ENCODE assay signal across 9 cellular contexts in the genomic region with DNA sequence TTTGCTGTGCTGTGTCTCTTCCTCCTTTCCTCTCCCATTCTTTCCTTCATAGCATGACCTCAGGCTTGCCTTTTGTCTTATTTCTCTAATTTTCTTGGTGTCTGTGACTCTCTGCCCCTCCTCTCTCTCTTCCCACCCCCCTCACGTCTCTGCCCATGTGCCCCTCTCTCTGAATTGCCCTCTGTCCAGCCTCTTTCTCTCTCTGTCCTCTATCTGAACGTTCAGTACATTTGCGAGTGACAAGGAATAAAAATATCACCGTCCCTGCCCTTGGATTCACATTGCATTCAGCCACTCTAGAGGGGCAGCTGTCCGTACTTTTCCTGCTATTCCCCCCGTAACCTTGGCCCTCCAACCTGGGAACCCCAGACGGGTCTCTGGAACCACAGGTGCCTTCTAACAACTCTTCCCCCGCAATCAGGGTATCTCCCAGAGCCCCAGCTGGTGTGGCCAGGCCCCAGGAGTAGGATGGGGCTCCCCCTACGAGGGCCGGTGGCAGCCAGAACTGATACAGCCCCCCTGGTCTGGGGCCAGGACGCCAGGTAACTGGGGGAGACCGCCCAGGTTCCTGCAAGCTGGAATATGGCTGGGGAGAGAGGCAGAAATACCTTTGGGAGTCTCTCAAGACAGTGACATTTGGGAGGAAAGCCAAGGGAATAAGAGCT. TPM values are rescaled to one million over a fixed set of nuclear protein-coding genes. Genes with fewer than 3 reads are reported as not detected.
DNase-seq lines count a peak whose midpoint lies in the region; ATAC-seq and TF ChIP-seq lines count a peak whose summit lies in the region.
"Had no signal": no experiment of that assay in that cellular context is flagged by ENCODE, and none has a peak within 500 bp of the region (broad histone marks: within the 10 kb centered on the region; RNA-seq: fewer than 3 reads in every experiment).

No MANE protein-coding gene starts in this region.

- peak overlapping the region in 1 of 3 experiments; percentile 35; a peak in 2 of 7 replicates for H3K27ac Mint-ChIP-seq in H9
- peak overlapping the region; percentile 77 for H3K27ac Mint-ChIP-seq in activated T-helper 17 cell treated with anti-CD3 and anti-CD28 coated beads, Interleukin-2, amount 50 U/mL, for 72 hours

- H3K79me2 ChIP-seq in H9 (ENCODE audit: insufficient read depth, low read length) (peaks cover 4% of the 10 kb centered on the region; the same call in 1 of the 2 replicates), hepatocyte (peaks cover 28% of the 10 kb centered on the region)

- no peaks in the 10 kb centered on the region; the same call in 1 of the 2 replicates for H3K27me3 ChIP-seq in H9 (ENCODE audit: insufficient read depth, low read length)
- H3K27me3 ChIP-seq in hepatocyte: no peaks in the 10 kb centered on the region

- H3K4me3 ChIP-seq in hepatocyte: peak overlapping the region; percentile 34
- H3K4me3 ChIP-seq in skin epidermis: peak overlapping the region in 4 of 7 experiments; percentile 71 to 95 (median 88)

- H2AFZ ChIP-seq in H9 (ENCODE audit: low read length) (no peak overlapping the region), hepatocyte (no peak overlapping the region)

- no peaks in the 10 kb centered on the region for H3K36me3 ChIP-seq in hepatocyte (replicated peaks; ENCODE audit: insufficient read depth, low read depth)

- H3K14ac ChIP-seq in H9 (ENCODE audit: insufficient read depth, low read length): no peak overlapping the region

- peak overlapping the region; percentile 88 to 92 for H3K4me3 Mint-ChIP-seq in H9
- H3K4me3 Mint-ChIP-seq in activated T-helper 17 cell treated with anti-CD3 and anti-CD28 coated beads, Interleukin-2, amount 50 U/mL, for 72 hours: peak overlapping the region; percentile 70

- H3K79me1 ChIP-seq in H9 (ENCODE audit: insufficient read depth, low read depth, low read length, poor library complexity, severe bottlenecking): peaks cover 8% of the 10 kb centered on the region

- peaks cover 12 to 20% of the 10 kb centered on the region in 2 experiments for H3K4me1 Mint-ChIP-seq in H9
- peaks cover 16% of the 10 kb centered on the region for H3K4me1 Mint-ChIP-seq in activated T-helper 17 cell treated with anti-CD3 and anti-CD28 coated beads, Interleukin-2, amount 50 U/mL, for 72 hours

- H3K27ac ChIP-seq in H9 (ENCODE audit: insufficient read length, low read depth, low read length) (no peak overlapping the region), hepatocyte (peak overlapping the region; percentile 87), skin epidermis (peak overlapping the region in 12 of 21 experiments; percentile 29 to 94 (median 90))

- no peak overlapping the region for H2BK15ac ChIP-seq in H9 (ENCODE audit: low read depth, low read length)

- no peak overlapping the region for H2BK5ac ChIP-seq in H9 (ENCODE audit: insufficient read length, low read length)

- no peak overlapping the region for H2BK12ac ChIP-seq in H9 (ENCODE audit: insufficient read length, low read depth, low read length)

- H3K4me2 ChIP-seq in H9 (ENCODE audit: insufficient read depth, insufficient read length, low read length) (peak overlapping the region; percentile 95), hepatocyte (peak overlapping the region; percentile 94)

- no peak overlapping the region for H4K91ac ChIP-seq in H9 (ENCODE audit: insufficient read length, low read depth, low read length)

- H3K23ac ChIP-seq in H9 (ENCODE audit: insufficient read length, low read depth, low read length): no peak overlapping the region

- H3K4ac ChIP-seq in H9 (ENCODE audit: low read depth, low read length): no peak overlapping the region

- H3K9me3 ChIP-seq in H9 (ENCODE audit: control insufficient read depth, low read depth, low read length) (no peaks in the 10 kb centered on the region), hepatocyte (ENCODE audit: low read depth) (no peaks in the 10 kb centered on the region)

- H3T11ph ChIP-seq in H9 (ENCODE audit: low read length): no peak overlapping the region

- H4K8ac ChIP-seq in H9 (replicated peaks; ENCODE audit: insufficient read length, low read depth, low read length): no peak overlapping the region

- DNase-seq in H9: no peak
- DNase-seq in hepatocyte (ENCODE audit: low spot score): no peak
- DNase-seq in anterior cingulate cortex (lab: John Stamatoyannopoulos, UW): no peak
- no peak for DNase-seq in NCI-H524 treated with DMSO at 0.1 percent for 48 hours (lab: John Stamatoyannopoulos, UW)
- DNase-seq in activated CD8-positive, alpha-beta memory T cell treated with anti-CD3 and anti-CD28 coated beads, Interleukin-2, amount 50 U/mL, for 4 hours: no peak
- DNase-seq: NCI-H526 treated with DMSO at 0.1 percent for 48 hours had no signal

- no CpG with 5 or more reads among the region's 12 CpGs for WGBS in H9 (ENCODE audit: extremely low coverage, insufficient read length, low lambda C conversion rate)
- WGBS in hepatocyte (ENCODE audit: low lambda C conversion rate, missing lambda C conversion rate): 69% methylated on average over 12 of the region's 12 CpGs

- H3K36me3 Mint-ChIP-seq in H9 (ENCODE audit: insufficient read depth in 1 of 3, low read depth in 3 of 3): peaks cover 29 to 42% (median 41%) of the 10 kb centered on the region in 3 experiments
- peaks cover 50% of the 10 kb centered on the region for H3K36me3 Mint-ChIP-seq in activated T-helper 17 cell treated with anti-CD3 and anti-CD28 coated beads, Interleukin-2, amount 50 U/mL, for 72 hours (ENCODE audit: low read depth)

- ATAC-seq in activated T-helper 17 cell treated with anti-CD3 and anti-CD28 coated beads, Interleukin-2, amount 50 U/mL, for 72 hours (replicated peaks): no peak
- no peak for ATAC-seq in GM18511 (IDR thresholded peaks at IDR 0.05; ENCODE audit: unreplicated experiment)

- H4K20me1 ChIP-seq in H9 (ENCODE audit: control insufficient read depth, insufficient read depth, insufficient read length) (no peaks in the 10 kb centered on the region), hepatocyte (ENCODE audit: insufficient read depth, poor library complexity, severe bottlenecking) (peaks cover 12% of the 10 kb centered on the region)

- no peak for TF ChIP-seq CTCF in H9 (conservative IDR thresholded peaks at IDR 0.05)
- no peak for TF ChIP-seq CTCF in hepatocyte (IDR thresholded peaks at IDR 0.05; ENCODE audit: poor library complexity)

- no peak overlapping the region for H2BK20ac ChIP-seq in H9 (ENCODE audit: low read depth, low read length, poor library complexity, severe bottlenecking)

- H3K4me1 ChIP-seq in H9 (ENCODE audit: insufficient read depth, low read length) (peaks cover 2% of the 10 kb centered on the region), hepatocyte (ENCODE audit: insufficient read depth) (peaks cover 18% of the 10 kb centered on the region)

- H3K56ac ChIP-seq in H9 (ENCODE audit: insufficient read length, low read depth, low read length): no peak overlapping the region

- no peak overlapping the region for H3K18ac ChIP-seq in H9 (ENCODE audit: insufficient read length, low read depth, low read length)

- peaks cover 14% of the 10 kb centered on the region for H3K23me2 ChIP-seq in H9 (ENCODE audit: insufficient read length, low read depth, low read length, poor library complexity, severe bottlenecking)

- no peaks in the 10 kb centered on the region for H3K9me2 ChIP-seq in hepatocyte (replicated peaks; ENCODE audit: insufficient read depth)

- H2AK5ac ChIP-seq in H9 (ENCODE audit: insufficient read length, low read length): no peak overlapping the region

- no peaks in the 10 kb centered on the region for H3K9me3 Mint-ChIP-seq in H9
- no peaks in the 10 kb centered on the region for H3K9me3 Mint-ChIP-seq in activated T-helper 17 cell treated with anti-CD3 and anti-CD28 coated beads, Interleukin-2, amount 50 U/mL, for 72 hours

- H4K5ac ChIP-seq in H9 (ENCODE audit: insufficient read length, low read depth, low read length): no peak overlapping the region

- H3K9ac ChIP-seq in H9 (ENCODE audit: extremely low read depth, insufficient read length, low read length): peak overlapping the region; percentile 27

- peaks cover 21% of the 10 kb centered on the region for H3K27me3 Mint-ChIP-seq in H9 (ENCODE audit: low read depth)
- no peaks in the 10 kb centered on the region for H3K27me3 Mint-ChIP-seq in activated T-helper 17 cell treated with anti-CD3 and anti-CD28 coated beads, Interleukin-2, amount 50 U/mL, for 72 hours

- H2BK120ac ChIP-seq in H9 (ENCODE audit: low read depth, low read length, poor library complexity, severe bottlenecking): no peak overlapping the region

RNA-seq across cellular contexts. Expression of gene KIF1C, which starts 1.8 kb away (rescaled TPM):
- total RNA-seq in H9 (2021) (85.6 and 87.3 TPM in 2 replicates), hepatocyte (51.3 and 59.4 TPM in 2 replicates)
- 10 to 100 TPM; 47.4 to 54.4 TPM for total RNA-seq in activated T-helper 17 cell treated with anti-CD3 and anti-CD28 coated beads, Interleukin-2, amount 50 U/mL, for 72 hours
- 65.2 and 75.9 TPM in 2 replicates for polyA plus RNA-seq in hepatocyte

RNA-seq across cellular contexts. Expression of gene INCA1, which starts 2.2 kb away (rescaled TPM):
- total RNA-seq in H9 (2021) (1.3 and 1.5 TPM in 2 replicates), hepatocyte (1.6 and 2.7 TPM in 2 replicates)
- total RNA-seq in activated T-helper 17 cell treated with anti-CD3 and anti-CD28 coated beads, Interleukin-2, amount 50 U/mL, for 72 hours: under 1 TPM; 0.61 to 0.69 TPM
- 4.1 and 5.5 TPM in 2 replicates for polyA plus RNA-seq in hepatocyte

RNA-seq across cellular contexts. Expression of gene CAMTA2, which starts 12.1 kb away (rescaled TPM):
- total RNA-seq in H9 (2021): 13.7 and 15.6 TPM in 2 replicates
- total RNA-seq in activated T-helper 17 cell treated with anti-CD3 and anti-CD28 coated beads, Interleukin-2, amount 50 U/mL, for 72 hours: 100 to 1,000 TPM in 1 of 2 donors, 10 to 100 TPM in 1; 66.9 to 103 TPM
- total RNA-seq in hepatocyte: 6.9 and 12.5 TPM in 2 replicates
- polyA plus RNA-seq in hepatocyte: 45.6 and 47.5 TPM in 2 replicates

RNA-seq across cellular contexts. Expression of gene SPAG7, which starts 31.9 kb away (rescaled TPM):
- total RNA-seq in H9 (2021): 102 and 105 TPM in 2 replicates
- 10 to 100 TPM; 71.6 to 83.4 TPM for total RNA-seq in activated T-helper 17 cell treated with anti-CD3 and anti-CD28 coated beads, Interleukin-2, amount 50 U/mL, for 72 hours
- 64.3 and 85.7 TPM in 2 replicates for total RNA-seq in hepatocyte
- polyA plus RNA-seq in hepatocyte: 194 and 224 TPM in 2 replicates

RNA-seq across cellular contexts. Expression of gene SLC52A1, which starts 35.7 kb away (rescaled TPM):
- total RNA-seq in H9 (2021) (0.15 and 0.17 TPM in 2 replicates), hepatocyte (0.13 TPM in 1 of 2 replicates, not detected in the other)
- total RNA-seq in activated T-helper 17 cell treated with anti-CD3 and anti-CD28 coated beads, Interleukin-2, amount 50 U/mL, for 72 hours: under 1 TPM; 0.11 to 0.26 TPM
- polyA plus RNA-seq in hepatocyte: 0.16 TPM in 1 of 2 replicates, not detected in the other
